ENCODE assay signal across 11 cellular contexts in the genomic region with DNA sequence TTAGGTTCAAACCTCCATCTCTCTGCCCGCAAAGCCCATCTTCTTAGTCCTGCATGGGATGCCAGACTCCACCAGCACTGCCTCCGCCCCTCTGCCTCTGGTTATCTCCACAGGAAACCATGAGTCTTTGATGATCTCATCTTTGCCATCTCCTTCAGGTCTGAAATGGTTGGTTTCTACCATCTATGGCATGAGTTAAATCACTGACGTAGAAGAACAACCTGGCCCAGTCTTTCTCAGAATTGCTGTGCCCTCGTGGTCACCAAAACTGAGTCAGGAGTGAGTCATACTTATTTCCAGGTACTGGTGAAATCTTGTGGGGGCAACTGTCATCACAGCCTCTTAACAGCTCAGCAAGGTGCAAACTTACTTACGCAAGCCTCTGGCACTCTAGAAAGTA.
DNase-seq lines count a peak whose midpoint lies in the region; ATAC-seq and TF ChIP-seq lines count a peak whose summit lies in the region.
"Had no signal": no experiment of that assay in that cellular context is flagged by ENCODE, and none has a peak within 500 bp of the region (broad histone marks: within the 10 kb centered on the region; RNA-seq: fewer than 3 reads in every experiment).

No MANE protein-coding gene starts in this region.

- no peak overlapping the region for H2BK120ac ChIP-seq in mesenchymal stem cell (ENCODE audit: low read depth, low read length)

- H3K18ac ChIP-seq in mesenchymal stem cell (ENCODE audit: low read depth in 1 of 2, low read length in 2 of 2): no peak overlapping the region

- ATAC-seq in omental fat pad (ENCODE audit: low FRiP score): no peak
- ATAC-seq: stimulated activated memory B cell treated with anti-CD40 and anti-IgM and Interleukin-4, amounts not matched to agents 10 μg/mL and 1 μg/mL and 100 μg/mL, for 72 hours had no signal

- H3K36me3 ChIP-seq in HUES64 (ENCODE audit: insufficient read depth, low read length): no peaks in the 10 kb centered on the region
- no peaks in the 10 kb centered on the region for H3K36me3 ChIP-seq in mesenchymal stem cell (ENCODE audit: control insufficient read depth in 1 of 2, insufficient read depth in 2 of 2, low read depth in 1 of 2, low read length in 2 of 2)

- H3K27me3 ChIP-seq in HUES64 (ENCODE audit: insufficient read depth, low read length): no peaks in the 10 kb centered on the region
- no peaks in the 10 kb centered on the region for H3K27me3 ChIP-seq in mesenchymal stem cell (ENCODE audit: control insufficient read depth in 1 of 2, insufficient read depth in 1 of 2, low read length in 2 of 2)

- H3K4me1 ChIP-seq in HUES64 (ENCODE audit: insufficient read depth, low read length) (peaks cover 20% of the 10 kb centered on the region), mesenchymal stem cell (ENCODE audit: control insufficient read depth, insufficient read depth, low read depth, low read length) (no peaks in the 10 kb centered on the region)

- H3K4me1 Mint-ChIP-seq in activated CD4-positive, alpha-beta memory T cell treated with anti-CD3 and anti-CD28 coated beads for 36 hours (ENCODE audit: low read depth): peaks cover 37% of the 10 kb centered on the region
- H3K4me1 Mint-ChIP-seq: stimulated activated memory B cell treated with anti-CD40 and anti-IgM and Interleukin-4, amounts not matched to agents 10 μg/mL and 1 μg/mL and 100 μg/mL, for 72 hours had no signal

- H3K23ac ChIP-seq in mesenchymal stem cell (ENCODE audit: low read length in 2 of 2): no peak overlapping the region

- H2BK5ac ChIP-seq in mesenchymal stem cell (ENCODE audit: low read depth, low read length, poor library complexity, severe bottlenecking): no peak overlapping the region

- 75% methylated on average over 5 of the region's 5 CpGs for WGBS in HUES64
- 63% methylated on average over 5 of the region's 5 CpGs for WGBS in mesenchymal stem cell

- no peak overlapping the region for H3K4me2 ChIP-seq in mesenchymal stem cell (ENCODE audit: low read length, poor library complexity, severe bottlenecking)

- H3K79me1 ChIP-seq in mesenchymal stem cell (replicated peaks; ENCODE audit: low read length, poor library complexity, severe bottlenecking): no peaks in the 10 kb centered on the region

- no peak overlapping the region for H4K91ac ChIP-seq in mesenchymal stem cell (ENCODE audit: low read length)

- no peak overlapping the region for H4K8ac ChIP-seq in mesenchymal stem cell (ENCODE audit: low read length)

- H2BK12ac ChIP-seq in mesenchymal stem cell (ENCODE audit: low read length in 2 of 2): no peak overlapping the region

- no peak overlapping the region for H2AFZ ChIP-seq in mesenchymal stem cell (ENCODE audit: low read depth, low read length)

- no peak overlapping the region for H2AK5ac ChIP-seq in mesenchymal stem cell (ENCODE audit: low read length, severe bottlenecking)

- intact Hi-C loops in activated CD4-positive, alpha-beta memory T cell treated with anti-CD3 and anti-CD28 coated beads for 36 hours (cut with micrococcal nuclease): loop anchor here (1.0 to 5.0 kb wide), 2 partner anchors 69 to 769 kb away; no protein-coding TSS in a partner anchor

- H3K9me3 ChIP-seq in HUES64 (ENCODE audit: insufficient read depth, low read depth, low read length) (no peaks in the 10 kb centered on the region), mesenchymal stem cell (ENCODE audit: control insufficient read depth, low read length) (no peaks in the 10 kb centered on the region)

- CTCF ChIA-PET in activated CD4-positive, alpha-beta memory T cell treated with anti-CD3 and anti-CD28 coated beads for 36 hours (lab: Charles Lee): interaction anchor here (0.5 kb wide), 1 partner anchor 40 kb away, joined by 3 read pairs; no protein-coding TSS in a partner anchor

- DNase-seq in activated CD4-positive, alpha-beta memory T cell treated with anti-CD3 and anti-CD28 coated beads for 36 hours: peak; percentile 82
- DNase-seq in choroid plexus epithelial cell (ENCODE audit: low read depth): peak; percentile 72
- DNase-seq in stimulated activated CD8-positive, alpha-beta memory T cell treated with anti-CD3 and anti-CD28 coated beads, Interleukin-12 subunit alpha, Interleukin-12 subunit beta, amount 100 ng/mL, for 4 hours (ENCODE audit: low read depth): peak; percentile 9
- no peak for DNase-seq in globus pallidus (ENCODE audit: low spot score)
- DNase-seq in substantia nigra (lab: John Stamatoyannopoulos, UW): no peak
- no peak for DNase-seq in mesenchymal stem cell
- no peak for DNase-seq in omental fat pad (ENCODE audit: low spot score)
- DNase-seq: Calu3, NCI-H226 had no signal

- H3K9ac ChIP-seq in HUES64 (ENCODE audit: low read depth, low read length) (no peak overlapping the region), mesenchymal stem cell (ENCODE audit: low read length) (no peak overlapping the region)

- no peak overlapping the region for H3K4ac ChIP-seq in mesenchymal stem cell (ENCODE audit: low read depth in 1 of 2, low read length in 2 of 2)

- H3K27ac Mint-ChIP-seq in activated CD4-positive, alpha-beta memory T cell treated with anti-CD3 and anti-CD28 coated beads for 36 hours: peak overlapping the region; percentile 89
- H3K27ac Mint-ChIP-seq: stimulated activated memory B cell treated with anti-CD40 and anti-IgM and Interleukin-4, amounts not matched to agents 10 μg/mL and 1 μg/mL and 100 μg/mL, for 72 hours had no signal

- H3K27ac ChIP-seq in HUES64 (ENCODE audit: low read depth, low read length) (peak overlapping the region; percentile 83; the same call in 1 of the 2 replicates), substantia nigra (ENCODE audit: low read depth, low read length, poor library complexity, severe bottlenecking) (no peak overlapping the region), mesenchymal stem cell (ENCODE audit: low read length, poor library complexity, severe bottlenecking) (no peak overlapping the region)

- H3K4me3 ChIP-seq in HUES64 (ENCODE audit: low read length) (no peak overlapping the region), choroid plexus epithelial cell (ENCODE audit: low read depth, low read length) (no peak overlapping the region), mesenchymal stem cell (ENCODE audit: insufficient read depth in 1 of 2, low read depth in 1 of 2, low read length in 2 of 2) (no peak overlapping the region)

- H3K27me3 Mint-ChIP-seq in activated CD4-positive, alpha-beta memory T cell treated with anti-CD3 and anti-CD28 coated beads for 36 hours: peaks cover 18% of the 10 kb centered on the region
- H3K27me3 Mint-ChIP-seq: stimulated activated memory B cell treated with anti-CD40 and anti-IgM and Interleukin-4, amounts not matched to agents 10 μg/mL and 1 μg/mL and 100 μg/mL, for 72 hours had no signal

- TF ChIP-seq CTCF in choroid plexus epithelial cell (conservative IDR thresholded peaks at IDR 0.05; ENCODE audit: low read depth, low read length) (no peak), omental fat pad (IDR thresholded peaks at IDR 0.05) (no peak)

- no peak overlapping the region for H2BK15ac ChIP-seq in mesenchymal stem cell (ENCODE audit: low read depth, poor library complexity, severe bottlenecking)

- H3K36me3 Mint-ChIP-seq in activated CD4-positive, alpha-beta memory T cell treated with anti-CD3 and anti-CD28 coated beads for 36 hours: peaks cover 2% of the 10 kb centered on the region
- H3K36me3 Mint-ChIP-seq: stimulated activated memory B cell treated with anti-CD40 and anti-IgM and Interleukin-4, amounts not matched to agents 10 μg/mL and 1 μg/mL and 100 μg/mL, for 72 hours had no signal

- POLR2A ChIA-PET in activated CD4-positive, alpha-beta memory T cell treated with anti-CD3 and anti-CD28 coated beads for 36 hours (lab: Charles Lee): no interaction called here

- no peak overlapping the region for H3K14ac ChIP-seq in mesenchymal stem cell (ENCODE audit: low read length in 2 of 2)

- no peak overlapping the region for H3K4me3 Mint-ChIP-seq in activated CD4-positive, alpha-beta memory T cell treated with anti-CD3 and anti-CD28 coated beads for 36 hours
- H3K4me3 Mint-ChIP-seq: stimulated activated memory B cell treated with anti-CD40 and anti-IgM and Interleukin-4, amounts not matched to agents 10 μg/mL and 1 μg/mL and 100 μg/mL, for 72 hours had no signal

- H3K9me3 Mint-ChIP-seq in activated CD4-positive, alpha-beta memory T cell treated with anti-CD3 and anti-CD28 coated beads for 36 hours: peaks cover 2% of the 10 kb centered on the region
- H3K9me3 Mint-ChIP-seq: stimulated activated memory B cell treated with anti-CD40 and anti-IgM and Interleukin-4, amounts not matched to agents 10 μg/mL and 1 μg/mL and 100 μg/mL, for 72 hours had no signal

Comparison
In these comparisons a context has a peak if more than half of its experiments do, and no peak if none do; other contexts are left out.
1. DNase-seq: peak in activated CD4-positive, alpha-beta memory T cell treated with anti-CD3 and anti-CD28 coated beads for 36 hours (single experiment), choroid plexus epithelial cell (single experiment) and stimulated activated CD8-positive, alpha-beta memory T cell treated with anti-CD3 and anti-CD28 coated beads, Interleukin-12 subunit alpha, Interleukin-12 subunit beta, amount 100 ng/mL, for 4 hours (single experiment); none in globus pallidus (single experiment), substantia nigra (0 of 49), mesenchymal stem cell (single experiment) and omental fat pad (single experiment).